In the genomic region with DNA sequence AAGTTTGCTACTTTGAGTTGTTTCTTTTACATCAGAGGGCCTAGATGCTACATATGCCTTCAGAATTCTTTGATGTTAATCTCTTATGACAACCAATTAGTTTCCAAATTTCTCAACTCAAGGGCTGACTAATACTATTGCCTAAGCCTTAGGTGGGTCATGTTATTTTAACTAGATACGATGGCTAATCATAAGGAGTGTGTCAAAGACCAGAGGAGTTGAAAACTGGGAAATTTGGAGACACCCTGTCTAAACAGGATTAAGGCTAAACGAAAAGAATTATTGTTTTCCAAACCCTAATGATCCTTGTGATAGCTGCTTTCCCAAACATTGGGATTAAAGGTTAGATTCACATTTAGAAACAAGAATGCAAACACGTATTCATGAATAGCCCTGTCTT, we compare ENCODE assay signal across 19 cellular contexts.
A peak's percentile ranks its signal among the peaks of the same experiment; 100 is the strongest.
DNase-seq lines count a peak whose midpoint lies in the region; ATAC-seq and TF ChIP-seq lines count a peak whose summit lies in the region.
"Had no signal": no experiment of that assay in that cellular context is flagged by ENCODE, and none has a peak within 500 bp of the region (broad histone marks: within the 10 kb centered on the region; RNA-seq: fewer than 3 reads in every experiment).

No MANE protein-coding gene starts in this region.

- WGBS in gastroesophageal sphincter (ENCODE audit: low coverage in 1 of 2), 2 donors, result 30 to 37% methylated on average over 3 of the region's 3 CpGs
- 44% methylated on average over 3 of the region's 3 CpGs for WGBS in suprapubic skin

- TF ChIP-seq EP300 in gastroesophageal sphincter (IDR thresholded peaks at IDR 0.05) (no peak), suprapubic skin (IDR thresholded peaks at IDR 0.05) (no peak)

- H3K4me3 ChIP-seq in brain microvascular endothelial cell (ENCODE audit: low read depth, low read length) (no peak overlapping the region), gastroesophageal sphincter (no peak overlapping the region), suprapubic skin (no peak overlapping the region)
- H3K4me3 ChIP-seq: stomach had no signal

- TF ChIP-seq CTCF in brain microvascular endothelial cell (IDR thresholded peaks at IDR 0.05; ENCODE audit: low read depth, low read length, missing control alignments) (no peak), gastroesophageal sphincter (IDR thresholded peaks at IDR 0.05) (no peak), suprapubic skin (IDR thresholded peaks at IDR 0.05) (no peak)

- TF ChIP-seq POLR2A in gastroesophageal sphincter (IDR thresholded peaks at IDR 0.05) (no peak), suprapubic skin (IDR thresholded peaks at IDR 0.05) (no peak)

- peaks cover 0 to 15% (median 0%) of the 10 kb centered on the region in 3 donors for H3K4me1 ChIP-seq in gastroesophageal sphincter
- H3K4me1 ChIP-seq in suprapubic skin, result peaks cover 23% of the 10 kb centered on the region
- H3K4me1 ChIP-seq: parathyroid adenoma had no signal

- no peaks in the 10 kb centered on the region for H3K9me3 ChIP-seq in gastroesophageal sphincter
- H3K9me3 ChIP-seq in suprapubic skin, result no peaks in the 10 kb centered on the region
- H3K9me3 ChIP-seq: stomach had no signal

- H3K27me3 ChIP-seq in brain microvascular endothelial cell (replicated peaks) (no peaks in the 10 kb centered on the region), gastroesophageal sphincter (no peaks in the 10 kb centered on the region), suprapubic skin (no peaks in the 10 kb centered on the region)
- H3K27me3 ChIP-seq: stomach had no signal

- in situ Hi-C loops in Caki2 (cut with HindIII; ENCODE audit: low pct_unique_long_range_greater_than_20kb, low sequenced_read_pairs) (no loop called here), brain microvascular endothelial cell (cut with HindIII; ENCODE audit: low pct_ligation_motif_present, low sequenced_read_pairs) (no loop called here)

- H3K27ac ChIP-seq in brain microvascular endothelial cell (no peak overlapping the region), gastroesophageal sphincter (no peak overlapping the region), suprapubic skin (no peak overlapping the region)
- H3K27ac ChIP-seq: parathyroid adenoma had no signal

- H3K36me3 ChIP-seq in brain microvascular endothelial cell (replicated peaks) (no peaks in the 10 kb centered on the region), gastroesophageal sphincter (no peaks in the 10 kb centered on the region), suprapubic skin (no peaks in the 10 kb centered on the region)
- H3K36me3 ChIP-seq: stomach had no signal

- ATAC-seq in gastroesophageal sphincter (peak; percentile 48), GM18502 (IDR thresholded peaks at IDR 0.05; ENCODE audit: poor library complexity, unreplicated experiment) (no peak), HG02759 (IDR thresholded peaks at IDR 0.05; ENCODE audit: unreplicated experiment) (no peak), GM21825 (IDR thresholded peaks at IDR 0.05; ENCODE audit: unreplicated experiment) (no peak)
- ATAC-seq: activated naive CD8-positive, alpha-beta T cell treated with anti-CD3 and anti-CD28 coated beads, Interleukin-2, amount 50 U/mL, for 24 hours; activated T-cell treated with anti-CD3 and anti-CD28 coated beads, Interleukin-2, amount 50 U/mL, for 72 hours; SK-N-SH treated with all-trans-retinoic acid at 6 μM for 48 hours had no signal

- DNase-seq in Caki2 (ENCODE audit: low read depth) (peak; percentile 57), LoVo (ENCODE audit: low spot score) (peak; percentile 28), brain microvascular endothelial cell (peak; percentile 11), suprapubic skin (ENCODE audit: low spot score in 2 of 2) (no peak)
- DNase-seq: activated CD4-positive, alpha-beta memory T cell treated with anti-CD3 and anti-CD28 coated beads for 36 hours; activated naive CD8-positive, alpha-beta T cell treated with anti-CD3 and anti-CD28 coated beads, Interleukin-2, amount 50 U/mL, for 24 hours; activated T-cell treated with anti-CD3 and anti-CD28 coated beads, Interleukin-2, amount 50 U/mL, for 72 hours; cerebellar nuclear complex; hippocampal formation; KG1; NCI-H1436; NCI-H345; stomach had no signal

Comparison
In these comparisons a context has a peak if more than half of its experiments do, and no peak if none do; other contexts are left out.
1. DNase-seq: peak in Caki2 (single experiment), LoVo (single experiment) and brain microvascular endothelial cell (single experiment); none in suprapubic skin (0 of 2).